Comparison of ENCODE assay signal across 15 cellular contexts in genomic region chr1:226001088-226001487, GRCh38. TPM values are rescaled to one million over a fixed set of nuclear protein-coding genes. Genes with fewer than 3 reads are reported as not detected.
A peak's percentile ranks its signal among the peaks of the same experiment; 100 is the strongest.
DNase-seq lines count a peak whose midpoint lies in the region; ATAC-seq and TF ChIP-seq lines count a peak whose summit lies in the region.
"Had no signal": no experiment of that assay in that cellular context is flagged by ENCODE, and none has a peak within 500 bp of the region (broad histone marks: within the 10 kb centered on the region; RNA-seq: fewer than 3 reads in every experiment).

No MANE protein-coding gene starts in this region.

- H3K9ac ChIP-seq in OCI-LY3 (ENCODE audit: low read length), result peak overlapping the region; percentile 91

- H3K9me3 Mint-ChIP-seq in activated CD4-positive, alpha-beta T cell treated with anti-CD3 and anti-CD28 coated beads, Interleukin-2, amount 10 ng/mL, durations not matched to agents 24 days and 14 days, result peaks cover 3% of the 10 kb centered on the region
- H3K9me3 Mint-ChIP-seq in glutamatergic neuron (ENCODE audit: unreplicated experiment), result peaks cover 17% of the 10 kb centered on the region
- H3K9me3 Mint-ChIP-seq in stimulated activated naive CD8-positive, alpha-beta T cell treated with anti-CD3 and anti-CD28 coated beads, Interleukin-15, amount 100 ng/mL, for 72 hours, result peaks cover 6 to 10% of the 10 kb centered on the region in 2 donors
- H3K9me3 Mint-ChIP-seq: endodermal cell had no signal

- ATAC-seq in stimulated activated naive CD8-positive, alpha-beta T cell treated with anti-CD3 and anti-CD28 coated beads, Interleukin-15, amount 100 ng/mL, for 72 hours, result no peak
- no peak for ATAC-seq in GM19324 (IDR thresholded peaks at IDR 0.05; ENCODE audit: low FRiP score, unreplicated experiment)
- ATAC-seq: A549 had no signal

- H3K27ac Mint-ChIP-seq in activated CD4-positive, alpha-beta T cell treated with anti-CD3 and anti-CD28 coated beads, Interleukin-2, amount 10 ng/mL, durations not matched to agents 24 days and 14 days, result peak overlapping the region; percentile 67
- H3K27ac Mint-ChIP-seq in glutamatergic neuron (ENCODE audit: unreplicated experiment), result peak overlapping the region; percentile 70
- peak overlapping the region; percentile 74 for H3K27ac Mint-ChIP-seq in stimulated activated naive CD8-positive, alpha-beta T cell treated with anti-CD3 and anti-CD28 coated beads, Interleukin-15, amount 100 ng/mL, for 72 hours
- H3K27ac Mint-ChIP-seq: endodermal cell had no signal

- H3K4me1 Mint-ChIP-seq in activated CD4-positive, alpha-beta T cell treated with anti-CD3 and anti-CD28 coated beads, Interleukin-2, amount 10 ng/mL, durations not matched to agents 24 days and 14 days, result peaks cover 42% of the 10 kb centered on the region
- H3K4me1 Mint-ChIP-seq in glutamatergic neuron (ENCODE audit: low read depth, unreplicated experiment), result peaks cover 37% of the 10 kb centered on the region
- peaks cover 74% of the 10 kb centered on the region for H3K4me1 Mint-ChIP-seq in stimulated activated naive CD8-positive, alpha-beta T cell treated with anti-CD3 and anti-CD28 coated beads, Interleukin-15, amount 100 ng/mL, for 72 hours

- H3K27me3 Mint-ChIP-seq in activated CD4-positive, alpha-beta T cell treated with anti-CD3 and anti-CD28 coated beads, Interleukin-2, amount 10 ng/mL, durations not matched to agents 24 days and 14 days, result no peaks in the 10 kb centered on the region
- peaks cover 8% of the 10 kb centered on the region for H3K27me3 Mint-ChIP-seq in glutamatergic neuron (ENCODE audit: unreplicated experiment)
- no peaks in the 10 kb centered on the region for H3K27me3 Mint-ChIP-seq in stimulated activated naive CD8-positive, alpha-beta T cell treated with anti-CD3 and anti-CD28 coated beads, Interleukin-15, amount 100 ng/mL, for 72 hours

- H3K79me2 ChIP-seq in OCI-LY3 (ENCODE audit: low read length), result peaks cover 31% of the 10 kb centered on the region

- no peak for DNase-seq in activated CD4-positive, alpha-beta T cell treated with anti-CD3 and anti-CD28 coated beads, Interleukin-2, amount 10 ng/mL, durations not matched to agents 24 days and 14 days
- no peak for DNase-seq in activated CD4-positive, alpha-beta T cell treated with anti-CD3 and anti-CD28 coated beads for 48 hours
- DNase-seq in glutamatergic neuron, result no peak
- no peak for DNase-seq in stimulated activated naive CD8-positive, alpha-beta T cell treated with anti-CD3 and anti-CD28 coated beads, Interleukin-15, amount 100 ng/mL, for 72 hours
- DNase-seq in stimulated activated naive CD4-positive, alpha-beta T cell treated with Interleukin-2 at 50 U/mL for 16 hours (lab: John Stamatoyannopoulos, UW), result no peak
- no peak for DNase-seq in NCI-H146 treated with DMSO at 0.1 percent for 48 hours (lab: John Stamatoyannopoulos, UW; ENCODE audit: unreplicated experiment)
- DNase-seq: activated CD4-positive, alpha-beta T cell treated with anti-CD3 and anti-CD28 coated beads, Interleukin-2, amount 50 U/mL, for 4 hours; anterior cingulate cortex; endodermal cell; NCI-H187; stimulated activated CD4-positive, alpha-beta T cell treated with anti-CD3 and anti-CD28 coated beads, Interleukin-2, amount 100 ng/mL, for 24 hours had no signal

- H3K27ac ChIP-seq in OCI-LY3 (ENCODE audit: low read length), result peak overlapping the region; percentile 93
- H3K27ac ChIP-seq: A549 had no signal

- H3K36me3 ChIP-seq in OCI-LY3 (replicated peaks; ENCODE audit: low read depth, low read length), result peaks cover 5% of the 10 kb centered on the region
- H3K36me3 ChIP-seq: ovary had no signal

- no peaks in the 10 kb centered on the region for H3K9me3 ChIP-seq in OCI-LY3 (ENCODE audit: insufficient read depth, low read length)
- H3K9me3 ChIP-seq: A549, ovary had no signal

- peaks cover 46% of the 10 kb centered on the region for H3K4me1 ChIP-seq in OCI-LY3 (ENCODE audit: low read length)

- H2AFZ ChIP-seq in OCI-LY3 (ENCODE audit: low read depth, low read length), result peak overlapping the region; percentile 56

- peak overlapping the region; percentile 27 for H3K4me3 Mint-ChIP-seq in activated CD4-positive, alpha-beta T cell treated with anti-CD3 and anti-CD28 coated beads, Interleukin-2, amount 10 ng/mL, durations not matched to agents 24 days and 14 days
- H3K4me3 Mint-ChIP-seq in glutamatergic neuron (ENCODE audit: unreplicated experiment), result no peak overlapping the region
- H3K4me3 Mint-ChIP-seq in stimulated activated naive CD8-positive, alpha-beta T cell treated with anti-CD3 and anti-CD28 coated beads, Interleukin-15, amount 100 ng/mL, for 72 hours, result peak overlapping the region; percentile 99 to 100
- H3K4me3 Mint-ChIP-seq: endodermal cell had no signal

- H3K27me3 ChIP-seq in OCI-LY3 (ENCODE audit: low read depth, low read length), result no peaks in the 10 kb centered on the region
- H3K27me3 ChIP-seq: ovary had no signal

- H3K4me3 ChIP-seq in OCI-LY3 (ENCODE audit: low read length), result peak overlapping the region; percentile 76
- H3K4me3 ChIP-seq: A549, ovary had no signal

- peak overlapping the region; percentile 86 for H3K4me2 ChIP-seq in OCI-LY3 (ENCODE audit: low read length)

- H3K36me3 Mint-ChIP-seq in activated CD4-positive, alpha-beta T cell treated with anti-CD3 and anti-CD28 coated beads, Interleukin-2, amount 10 ng/mL, durations not matched to agents 24 days and 14 days (ENCODE audit: low read depth), result peaks cover 12% of the 10 kb centered on the region
- H3K36me3 Mint-ChIP-seq in glutamatergic neuron (ENCODE audit: unreplicated experiment), result no peaks in the 10 kb centered on the region

- intact Hi-C loops in activated CD4-positive, alpha-beta T cell treated with anti-CD3 and anti-CD28 coated beads, Interleukin-2, amount 10 ng/mL, durations not matched to agents 24 days and 14 days (cut with micrococcal nuclease), result loop anchor here (2.0 to 5.0 kb wide), 2 partner anchors 186 to 306 kb away; partner anchors contain the start of genes ACBD3 and LIN9

- TF ChIP-seq CTCF in OCI-LY3 (IDR thresholded peaks at IDR 0.05; ENCODE audit: low read depth, low read length) (no peak), glutamatergic neuron (IDR thresholded peaks at IDR 0.05; ENCODE audit: partially characterized antibody, unreplicated experiment) (no peak)

- H4K20me1 ChIP-seq in OCI-LY3 (ENCODE audit: insufficient read depth, low read length), result 0 out of 2 replicates have a peak, but pooled peaks cover 5% of the 10 kb centered on the region

RNA-seq across cellular contexts. Expression of gene SDE2, which starts 1.9 kb away (rescaled TPM):
- total RNA-seq in activated CD4-positive, alpha-beta T cell treated with anti-CD3 and anti-CD28 coated beads, Interleukin-2, amount 10 ng/mL, durations not matched to agents 24 days and 14 days, result 26.9 and 27.1 TPM in 2 replicates
- total RNA-seq in glutamatergic neuron (ENCODE audit: unreplicated experiment), result 19.6 TPM
